In the genomic region with DNA sequence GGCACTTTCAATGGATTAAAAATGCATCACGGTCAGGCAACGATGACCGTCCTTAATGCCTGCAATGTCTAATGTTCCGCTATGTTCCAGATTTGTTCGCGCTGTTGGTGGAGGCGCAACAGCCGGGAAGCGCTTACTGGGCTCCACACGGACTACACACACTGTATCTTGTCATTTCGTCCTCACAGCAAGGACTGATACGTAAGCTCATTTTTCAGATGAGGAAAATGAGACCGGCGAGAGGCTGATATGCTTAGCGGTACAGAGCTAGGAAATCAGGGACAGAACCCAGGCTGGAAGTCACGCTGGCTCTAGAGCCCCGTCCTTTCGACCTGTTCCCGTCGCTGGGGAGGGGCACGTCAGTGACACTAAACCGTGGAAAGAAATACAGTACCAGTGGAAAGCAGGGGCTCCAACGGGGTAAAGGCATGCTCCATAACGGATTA, we compare ENCODE assay signal across 8 cellular contexts. TPM values are rescaled to one million over a fixed set of nuclear protein-coding genes. Genes with fewer than 3 reads are reported as not detected.
DNase-seq lines count a peak whose midpoint lies in the region; ATAC-seq and TF ChIP-seq lines count a peak whose summit lies in the region.

No MANE protein-coding gene starts in this region.

- H3K36me3 Mint-ChIP-seq in activated T-cell treated with anti-CD3 and anti-CD28 coated beads, Interleukin-2, amount 50 U/mL, for 24 hours (ENCODE audit: low read depth), result peaks cover 17% of the 10 kb centered on the region
- peaks cover 3 to 35% (median 26%) of the 10 kb centered on the region in 3 donors for H3K36me3 Mint-ChIP-seq in naive thymus-derived CD8-positive, alpha-beta T cell

- H3K4me2 ChIP-seq in BLaER1, result peak overlapping the region; percentile 68

- H3K27ac ChIP-seq in BLaER1, result peak overlapping the region; percentile 88

- no peaks in the 10 kb centered on the region for H4K20me1 ChIP-seq in BLaER1

- peaks cover 48% of the 10 kb centered on the region for H3K4me1 Mint-ChIP-seq in activated T-cell treated with anti-CD3 and anti-CD28 coated beads, Interleukin-2, amount 50 U/mL, for 24 hours (ENCODE audit: low read depth)
- H3K4me1 Mint-ChIP-seq in naive thymus-derived CD8-positive, alpha-beta T cell, result peaks cover 13 to 48% (median 44%) of the 10 kb centered on the region in 4 donors

- peak overlapping the region; percentile 96 for H3K27ac Mint-ChIP-seq in activated T-cell treated with anti-CD3 and anti-CD28 coated beads, Interleukin-2, amount 50 U/mL, for 24 hours
- H3K27ac Mint-ChIP-seq in naive thymus-derived CD8-positive, alpha-beta T cell, result peak overlapping the region; percentile 98 to 99 (median 99)

- POLR2A ChIA-PET in naive thymus-derived CD8-positive, alpha-beta T cell (lab: Charles Lee), result interaction anchor here (0.7 to 5.6 kb wide), 25 partner anchors 8 to 1428 kb away, joined by 3 to 307 read pairs (median 7); a partner anchor contains a TSS

- H3K4me3 ChIP-seq in BLaER1 (peak overlapping the region; percentile 82), fibroblast of pulmonary artery (replicated peaks; ENCODE audit: low read depth, low read length) (peak overlapping the region; percentile 91)

- peaks cover 14% of the 10 kb centered on the region for H3K4me1 ChIP-seq in BLaER1

- H3K27me3 ChIP-seq in BLaER1, result no peaks in the 10 kb centered on the region

- H3K9me3 ChIP-seq in BLaER1, result no peaks in the 10 kb centered on the region

- H3K36me3 ChIP-seq in BLaER1, result no peaks in the 10 kb centered on the region

- H3K9me3 Mint-ChIP-seq in activated T-cell treated with anti-CD3 and anti-CD28 coated beads, Interleukin-2, amount 50 U/mL, for 24 hours, result peaks cover 14% of the 10 kb centered on the region
- peaks cover 6 to 36% (median 15%) of the 10 kb centered on the region in 9 donors for H3K9me3 Mint-ChIP-seq in naive thymus-derived CD8-positive, alpha-beta T cell

- no peaks in the 10 kb centered on the region for H3K27me3 Mint-ChIP-seq in activated T-cell treated with anti-CD3 and anti-CD28 coated beads, Interleukin-2, amount 50 U/mL, for 24 hours
- no peaks in the 10 kb centered on the region for H3K27me3 Mint-ChIP-seq in naive thymus-derived CD8-positive, alpha-beta T cell

- no peak for TF ChIP-seq CTCF in fibroblast of pulmonary artery (IDR thresholded peaks at IDR 0.05; ENCODE audit: low read length, missing control alignments)

- peak overlapping the region; percentile 88 for H3K4me3 Mint-ChIP-seq in activated T-cell treated with anti-CD3 and anti-CD28 coated beads, Interleukin-2, amount 50 U/mL, for 24 hours
- H3K4me3 Mint-ChIP-seq in naive thymus-derived CD8-positive, alpha-beta T cell, result peak overlapping the region; percentile 91 to 99 (median 98)

- ATAC-seq in GM18873 (IDR thresholded peaks at IDR 0.05; ENCODE audit: low FRiP score, unreplicated experiment) (peak; percentile 29), HG03097 (IDR thresholded peaks at IDR 0.05; ENCODE audit: low FRiP score, unreplicated experiment) (peak; percentile 29)
- peak; percentile 39 to 46 for ATAC-seq in naive thymus-derived CD8-positive, alpha-beta T cell

- H3K9ac ChIP-seq in BLaER1, result peak overlapping the region; percentile 89

- DNase-seq in NCI-H510A treated with DMSO at 0.1 percent for 48 hours (lab: John Stamatoyannopoulos, UW) (peak; percentile 23), fibroblast of pulmonary artery (ENCODE audit: low read depth) (peak; percentile 59), ureter (ENCODE audit: low spot score) (peak; percentile 52)
- DNase-seq in activated T-cell treated with anti-CD3 and anti-CD28 coated beads, Interleukin-2, amount 50 U/mL, for 24 hours, result no peak
- peak in 3 of 10 donors; percentile 22 to 67 (median 35) for DNase-seq in naive thymus-derived CD8-positive, alpha-beta T cell

RNA-seq across cellular contexts. Expression of a gene that starts 0.7 kb away (rescaled TPM):
- total RNA-seq in naive thymus-derived CD8-positive, alpha-beta T cell, result 10 to 100 TPM; 32.2 to 32.6 TPM
- polyA plus RNA-seq in naive thymus-derived CD8-positive, alpha-beta T cell, result 10 to 100 TPM; 26.1 to 26.6 (median 26.2) TPM
- total RNA-seq in ureter, result 12.7 TPM
